36 cellular contexts compared by ENCODE assay signal in the genomic region with DNA sequence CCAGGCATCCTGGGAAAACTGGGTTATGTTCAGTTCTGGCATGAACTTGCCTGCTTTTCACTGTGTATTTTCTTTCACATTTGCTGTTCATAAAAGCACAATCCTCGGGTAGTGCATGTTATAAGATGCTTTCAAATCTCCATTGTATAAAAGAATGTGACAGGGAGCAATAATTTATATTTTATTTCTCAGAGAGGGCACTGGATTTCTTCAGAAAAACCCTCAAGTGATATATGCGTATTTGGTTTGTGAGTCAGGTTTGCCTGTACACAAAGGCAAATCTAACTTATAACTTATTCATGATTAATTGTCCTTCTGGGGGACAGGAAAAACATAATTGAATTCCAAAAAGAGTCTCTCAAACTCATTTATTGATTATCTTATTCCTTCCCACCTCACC.
"Had no signal": no experiment of that assay in that cellular context is flagged by ENCODE, and none has a peak within 500 bp of the region (broad histone marks: within the 10 kb centered on the region; RNA-seq: fewer than 3 reads in every experiment).

No MANE protein-coding gene starts in this region.

- H3K36me3 ChIP-seq: adrenal gland, ascending aorta, colonic mucosa, heart left ventricle, pancreas, sigmoid colon, thyroid gland, upper lobe of right lung had no signal

- H3K27me3 ChIP-seq: adrenal gland, ascending aorta, colonic mucosa, heart left ventricle, pancreas, sigmoid colon, thyroid gland, upper lobe of right lung had no signal

- H3K27ac ChIP-seq: adrenal gland, ascending aorta, colonic mucosa, dorsolateral prefrontal cortex, heart left ventricle, pancreas, psoas muscle, sigmoid colon, thyroid gland, upper lobe of right lung, VCaP had no signal

- H3K9me3 ChIP-seq: adrenal gland, ascending aorta, colonic mucosa, heart left ventricle, pancreas, psoas muscle, sigmoid colon, thyroid gland, upper lobe of right lung had no signal

- H3K4me1 ChIP-seq: adrenal gland, ascending aorta, colonic mucosa, pancreas, psoas muscle, thyroid gland had no signal

- FAIRE-seq: kidney, pancreas, small intestine, TTC549 had no signal

- DNase-seq: activated CD4-positive, alpha-beta T cell treated with anti-CD3 and anti-CD28 coated beads for 4 hours; activated CD4-positive, alpha-beta T cell treated with anti-CD3 and anti-CD28 coated beads, Interleukin-2, amount 50 U/mL, for 4 hours; activated CD8-positive, alpha-beta memory T cell treated with anti-CD3 and anti-CD28 coated beads for 24 hours; activated effector memory CD4-positive, alpha-beta T cell treated with anti-CD3 and anti-CD28 coated beads, Interleukin-2, amount 50 U/mL, for 16 hours; activated naive CD4-positive, alpha-beta T cell treated with anti-CD3 and anti-CD28 coated beads for 36 hours; activated naive CD8-positive, alpha-beta T cell treated with anti-CD3 and anti-CD28 coated beads for 36 hours; activated T-cell treated with anti-CD3 and anti-CD28 coated beads, Interleukin-2, amount 50 U/mL, for 1 hour; adrenal gland; colonic mucosa; dorsolateral prefrontal cortex; effector memory CD4-positive, alpha-beta T cell; erythroblast; foreskin fibroblast; heart left ventricle; hypothalamus; immature natural killer cell; kidney; left colon; mammary epithelial cell; naive B cell; nephron progenitor cell; pancreas; psoas muscle; sigmoid colon; small intestine; stimulated activated CD4-positive, alpha-beta T cell treated with anti-CD3 and anti-CD28 coated beads, Interleukin-1b, Interleukin-23, amount 100 ng/mL, for 48 hours; stimulated activated CD4-positive, alpha-beta T cell treated with anti-CD3 and anti-CD28 coated beads, Interleukin-4, amount 100 ng/mL, for 4 hours; stimulated activated CD8-positive, alpha-beta memory T cell treated with anti-CD3 and anti-CD28 coated beads, Interleukin-4, amount 100 ng/mL, for 48 hours; stimulated activated naive CD8-positive, alpha-beta T cell treated with anti-CD3 and anti-CD28 coated beads, Interleukin-15, amount 100 ng/mL, for 72 hours; T-helper 9 cell; thyroid gland; upper lobe of right lung had no signal

- H3K4me3 ChIP-seq: adrenal gland, ascending aorta, colonic mucosa, dorsolateral prefrontal cortex, heart left ventricle, pancreas, psoas muscle, sigmoid colon, thyroid gland, upper lobe of right lung had no signal

- ATAC-seq: heart left ventricle; left colon; pancreas; psoas muscle; stimulated activated memory B cell treated with anti-CD40 and anti-IgM and Interleukin-4, amounts not matched to agents 10 μg/mL and 1 μg/mL and 100 μg/mL, for 72 hours; stimulated activated naive CD8-positive, alpha-beta T cell treated with anti-CD3 and anti-CD28 coated beads, Interleukin-15, amount 100 ng/mL, for 72 hours; upper lobe of right lung had no signal
